Comparison of ENCODE assay signal across 8 cellular contexts in genomic region chr6:70667256-70667710, GRCh38. TPM values are rescaled to one million over a fixed set of nuclear protein-coding genes. Genes with fewer than 3 reads are reported as not detected.
DNase-seq lines count a peak whose midpoint lies in the region; ATAC-seq and TF ChIP-seq lines count a peak whose summit lies in the region.

No MANE protein-coding gene starts in this region.

- peaks cover 52% of the 10 kb centered on the region for H3K4me1 Mint-ChIP-seq in stimulated activated naive CD8-positive, alpha-beta T cell treated with anti-CD3 and anti-CD28 coated beads, Interleukin-15, Interleukin-2, amounts not matched to agents 100 ng/mL and 50 ng/mL, for 24 hours (ENCODE audit: low read depth)
- H3K4me1 Mint-ChIP-seq in activated T-helper 1 cell treated with anti-CD3 and anti-CD28 coated beads, Interleukin-12 subunit alpha, Interleukin-12 subunit beta, Interleukin-2, Interleukin-4 antibody, amounts not matched to agents 30 ng/mL and 10 ng/mL and 1 ng/mL, durations not matched to agents 14 hours and 24 hours and 36 hours (ENCODE audit: low read depth), result peaks cover 53% of the 10 kb centered on the region

- peak overlapping the region; percentile 98 for H3K4me3 ChIP-seq in kidney epithelial cell (ENCODE audit: low read depth, low read length)
- H3K4me3 ChIP-seq in thyroid gland (replicated peaks in 1 of 3), result peak overlapping the region in 2 of 3 donors; percentile 29 to 97

- TF ChIP-seq CTCF in kidney epithelial cell (IDR thresholded peaks at IDR 0.05; ENCODE audit: insufficient read depth, low read length, poor library complexity, severe bottlenecking) (no peak), thyroid gland (IDR thresholded peaks at IDR 0.05) (no peak)

- H3K27me3 ChIP-seq in kidney epithelial cell (ENCODE audit: control insufficient read depth, insufficient read depth, low read length) (no peaks in the 10 kb centered on the region), thyroid gland (no peaks in the 10 kb centered on the region)

- H3K9me3 ChIP-seq in thyroid gland, result no peaks in the 10 kb centered on the region

- H3K36me3 ChIP-seq in kidney epithelial cell (ENCODE audit: control insufficient read depth, insufficient read depth, low read length) (no peaks in the 10 kb centered on the region), thyroid gland (no peaks in the 10 kb centered on the region)

- ATAC-seq in stimulated activated naive CD8-positive, alpha-beta T cell treated with anti-CD3 and anti-CD28 coated beads, Interleukin-15, Interleukin-2, amounts not matched to agents 100 U/mL and 50 U/mL, for 24 hours, result no peak
- ATAC-seq in HG03025 (IDR thresholded peaks at IDR 0.05; ENCODE audit: low FRiP score, unreplicated experiment), result no peak

- no peak for DNase-seq in stimulated activated naive CD8-positive, alpha-beta T cell treated with anti-CD3 and anti-CD28 coated beads, Interleukin-15, Interleukin-2, amounts not matched to agents 100 U/mL and 50 U/mL, for 24 hours
- no peak for DNase-seq in activated T-helper 1 cell treated with anti-CD3 and anti-CD28 coated beads, Interleukin-12 subunit alpha, Interleukin-12 subunit beta, Interleukin-2, Interleukin-4 antibody, amounts not matched to agents 30 ng/mL and 10 ng/mL and 1 ng/mL, durations not matched to agents 14 hours and 24 hours and 36 hours (ENCODE audit: low spot score)
- DNase-seq in kidney epithelial cell (ENCODE audit: low read depth) (no peak), thyroid gland (no peak), glomerular visceral epithelial cell (ENCODE audit: extremely low spot score) (no peak), NCI-H2227 (lab: John Stamatoyannopoulos, UW; ENCODE audit: unreplicated experiment) (no peak)

- H3K36me3 Mint-ChIP-seq in stimulated activated naive CD8-positive, alpha-beta T cell treated with anti-CD3 and anti-CD28 coated beads, Interleukin-15, Interleukin-2, amounts not matched to agents 100 ng/mL and 50 ng/mL, for 24 hours (ENCODE audit: low read depth), result peaks cover 4% of the 10 kb centered on the region
- peaks cover 9% of the 10 kb centered on the region for H3K36me3 Mint-ChIP-seq in activated T-helper 1 cell treated with anti-CD3 and anti-CD28 coated beads, Interleukin-12 subunit alpha, Interleukin-12 subunit beta, Interleukin-2, Interleukin-4 antibody, amounts not matched to agents 30 ng/mL and 10 ng/mL and 1 ng/mL, durations not matched to agents 14 hours and 24 hours and 36 hours (ENCODE audit: low read depth)

- H3K27me3 Mint-ChIP-seq in stimulated activated naive CD8-positive, alpha-beta T cell treated with anti-CD3 and anti-CD28 coated beads, Interleukin-15, Interleukin-2, amounts not matched to agents 100 ng/mL and 50 ng/mL, for 24 hours, result no peaks in the 10 kb centered on the region
- H3K27me3 Mint-ChIP-seq in activated T-helper 1 cell treated with anti-CD3 and anti-CD28 coated beads, Interleukin-12 subunit alpha, Interleukin-12 subunit beta, Interleukin-2, Interleukin-4 antibody, amounts not matched to agents 30 ng/mL and 10 ng/mL and 1 ng/mL, durations not matched to agents 14 hours and 24 hours and 36 hours (ENCODE audit: insufficient read depth), result peaks cover 1% of the 10 kb centered on the region

- intact Hi-C loops in activated T-helper 1 cell treated with anti-CD3 and anti-CD28 coated beads, Interleukin-12 subunit alpha, Interleukin-12 subunit beta, Interleukin-2, Interleukin-4 antibody, amounts not matched to agents 30 ng/mL and 10 ng/mL and 1 ng/mL, durations not matched to agents 14 hours and 24 hours and 36 hours (cut with micrococcal nuclease), result loop anchor here (1.0 to 5.0 kb wide), 4 partner anchors 16 to 254 kb away; partner anchors contain the start of genes FAM135A and SDHAF4
- intact Hi-C loops in thyroid gland (cut with DNase I), result loop anchor here (10.0 kb wide), 1 partner anchor 252 kb away; the partner anchor contains the start of gene FAM135A

- TF ChIP-seq POLR2A in thyroid gland (IDR thresholded peaks at IDR 0.05), result no peak

- H3K27ac ChIP-seq in thyroid gland, result peak overlapping the region; percentile 60 to 90 (median 76)

- WGBS in thyroid gland, 2 donors, result 10 to 13% methylated on average over 12 to 15 of the region's 15 CpGs

- H3K4me1 ChIP-seq in thyroid gland, result peaks cover 18 to 27% of the 10 kb centered on the region in 2 donors

- H3K4me3 Mint-ChIP-seq in stimulated activated naive CD8-positive, alpha-beta T cell treated with anti-CD3 and anti-CD28 coated beads, Interleukin-15, Interleukin-2, amounts not matched to agents 100 ng/mL and 50 ng/mL, for 24 hours, result peak overlapping the region; percentile 88
- H3K4me3 Mint-ChIP-seq in activated T-helper 1 cell treated with anti-CD3 and anti-CD28 coated beads, Interleukin-12 subunit alpha, Interleukin-12 subunit beta, Interleukin-2, Interleukin-4 antibody, amounts not matched to agents 30 ng/mL and 10 ng/mL and 1 ng/mL, durations not matched to agents 14 hours and 24 hours and 36 hours, result peak overlapping the region; percentile 83

- H3K27ac Mint-ChIP-seq in stimulated activated naive CD8-positive, alpha-beta T cell treated with anti-CD3 and anti-CD28 coated beads, Interleukin-15, Interleukin-2, amounts not matched to agents 100 ng/mL and 50 ng/mL, for 24 hours, result peak overlapping the region; percentile 87
- H3K27ac Mint-ChIP-seq in activated T-helper 1 cell treated with anti-CD3 and anti-CD28 coated beads, Interleukin-12 subunit alpha, Interleukin-12 subunit beta, Interleukin-2, Interleukin-4 antibody, amounts not matched to agents 30 ng/mL and 10 ng/mL and 1 ng/mL, durations not matched to agents 14 hours and 24 hours and 36 hours, result peak overlapping the region; percentile 92

- H3K9me3 Mint-ChIP-seq in stimulated activated naive CD8-positive, alpha-beta T cell treated with anti-CD3 and anti-CD28 coated beads, Interleukin-15, Interleukin-2, amounts not matched to agents 100 ng/mL and 50 ng/mL, for 24 hours, result peaks cover 6% of the 10 kb centered on the region
- H3K9me3 Mint-ChIP-seq in activated T-helper 1 cell treated with anti-CD3 and anti-CD28 coated beads, Interleukin-12 subunit alpha, Interleukin-12 subunit beta, Interleukin-2, Interleukin-4 antibody, amounts not matched to agents 30 ng/mL and 10 ng/mL and 1 ng/mL, durations not matched to agents 14 hours and 24 hours and 36 hours, result no peaks in the 10 kb centered on the region

RNA-seq across cellular contexts. Expression of gene SMAP1, which starts 0.4 kb away (rescaled TPM):
- total RNA-seq in activated T-helper 1 cell treated with anti-CD3 and anti-CD28 coated beads, Interleukin-12 subunit alpha, Interleukin-12 subunit beta, Interleukin-2, Interleukin-4 antibody, amounts not matched to agents 30 ng/mL and 10 ng/mL and 1 ng/mL, durations not matched to agents 14 hours and 24 hours and 36 hours, result 24.3 and 26.3 TPM in 2 replicates
- total RNA-seq in kidney epithelial cell (26.8 and 27.5 TPM in 2 replicates), thyroid gland (10 to 100 TPM; 27.3 to 33.9 (median 32.4) TPM)
